15 cellular contexts compared by ENCODE assay signal in the genomic region with DNA sequence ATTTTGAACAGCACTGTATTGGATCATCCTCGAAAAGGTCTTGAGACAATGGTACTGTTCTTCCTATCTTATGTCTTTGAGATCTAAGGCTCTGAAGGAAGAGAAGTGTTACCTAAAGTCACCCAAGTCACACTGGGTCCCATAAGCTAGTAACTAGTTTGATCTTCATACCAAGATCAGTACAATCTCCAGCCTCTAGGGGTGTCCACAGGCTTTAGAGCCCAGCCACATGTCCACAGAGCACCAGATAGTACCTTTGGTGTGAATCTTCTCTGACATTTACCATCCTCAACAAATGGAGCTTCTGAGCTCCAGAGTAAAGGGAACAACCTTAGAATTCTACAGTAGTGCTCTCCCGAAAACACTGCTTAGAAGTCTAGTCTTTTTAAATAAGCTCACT.
A peak's percentile ranks its signal among the peaks of the same experiment; 100 is the strongest.
DNase-seq lines count a peak whose midpoint lies in the region; TF ChIP-seq lines count a peak whose summit lies in the region.
"Had no signal": no experiment of that assay in that cellular context is flagged by ENCODE, and none has a peak within 500 bp of the region (broad histone marks: within the 10 kb centered on the region; RNA-seq: fewer than 3 reads in every experiment).

No MANE protein-coding gene starts in this region.

- H3K79me2 ChIP-seq in mammary epithelial cell (ENCODE audit: insufficient read depth, low read length) (no peaks in the 10 kb centered on the region), Karpas-422 (ENCODE audit: low read length) (no peaks in the 10 kb centered on the region), MM.1S (ENCODE audit: low read length) (no peaks in the 10 kb centered on the region)

- no peaks in the 10 kb centered on the region for H3K4me1 Mint-ChIP-seq in MCF 10A (ENCODE audit: insufficient read depth, unreplicated experiment)
- no peaks in the 10 kb centered on the region for H3K4me1 Mint-ChIP-seq in endodermal cell

- H3K27me3 ChIP-seq in mammary epithelial cell (ENCODE audit: insufficient read depth, low read length) (no peaks in the 10 kb centered on the region), Karpas-422 (ENCODE audit: low read length) (no peaks in the 10 kb centered on the region), endodermal cell (ENCODE audit: control insufficient read depth, insufficient read depth, low read length, poor library complexity, severe bottlenecking) (no peaks in the 10 kb centered on the region), MM.1S (replicated peaks; ENCODE audit: insufficient read depth, low read length) (no peaks in the 10 kb centered on the region)

- H2AFZ ChIP-seq in mammary epithelial cell (ENCODE audit: low read depth, low read length) (no peak overlapping the region), Karpas-422 (ENCODE audit: low read length) (no peak overlapping the region), MM.1S (ENCODE audit: low read length) (no peak overlapping the region)

- H3K9ac ChIP-seq in mammary epithelial cell (ENCODE audit: insufficient read depth, low read length): no peak overlapping the region
- no peak overlapping the region for H3K9ac ChIP-seq in Karpas-422 (ENCODE audit: low read length)
- no peak overlapping the region for H3K9ac ChIP-seq in endodermal cell (ENCODE audit: extremely low read depth, low read length, poor library complexity, severe bottlenecking)
- H3K9ac ChIP-seq in MM.1S (ENCODE audit: low read length): no peak overlapping the region

- H3K4me3 Mint-ChIP-seq in MCF 10A (ENCODE audit: unreplicated experiment) (no peak overlapping the region), endodermal cell (no peak overlapping the region)
- H3K4me3 Mint-ChIP-seq: activated CD8-positive, alpha-beta T cell treated with anti-CD3 and anti-CD28 coated beads for 36 hours; dendritic cell treated with granulocyte-macrophage colony-stimulating factor and Interleukin-4, amounts not matched to agents 40 ng/mL and 50 ng/mL, for 4 days had no signal

- H3K9me3 ChIP-seq in mammary epithelial cell (replicated peaks; ENCODE audit: insufficient read depth, low read length): no peaks in the 10 kb centered on the region
- no peaks in the 10 kb centered on the region for H3K9me3 ChIP-seq in Karpas-422 (ENCODE audit: low read length)
- H3K9me3 ChIP-seq in endodermal cell (ENCODE audit: control insufficient read depth, low read length): no peaks in the 10 kb centered on the region
- no peaks in the 10 kb centered on the region for H3K9me3 ChIP-seq in MM.1S (replicated peaks; ENCODE audit: insufficient read depth, low read length)

- H3K9me2 ChIP-seq in Karpas-422 (replicated peaks; ENCODE audit: insufficient read depth, low read length) (no peaks in the 10 kb centered on the region), MM.1S (replicated peaks; ENCODE audit: insufficient read depth, low read length) (no peaks in the 10 kb centered on the region)

- H3K9me3 Mint-ChIP-seq in MCF 10A (ENCODE audit: unreplicated experiment): no peaks in the 10 kb centered on the region
- H3K9me3 Mint-ChIP-seq in endodermal cell: no peaks in the 10 kb centered on the region
- H3K9me3 Mint-ChIP-seq: activated CD8-positive, alpha-beta T cell treated with anti-CD3 and anti-CD28 coated beads for 36 hours had no signal

- no peaks in the 10 kb centered on the region for H3K27me3 Mint-ChIP-seq in MCF 10A (ENCODE audit: insufficient read depth, unreplicated experiment)
- H3K27me3 Mint-ChIP-seq in endodermal cell (ENCODE audit: insufficient read depth): peaks cover under 1% of the 10 kb centered on the region

- TF ChIP-seq CTCF in MCF 10A (IDR thresholded peaks at IDR 0.05; ENCODE audit: unreplicated experiment) (no peak), mammary epithelial cell (conservative IDR thresholded peaks at IDR 0.05 in 1 of 2, IDR thresholded peaks at IDR 0.05 in 1 of 2; ENCODE audit: extremely low read depth in 1 of 2, insufficient read depth in 1 of 2, low read depth in 1 of 2, low read length in 2 of 2) (no peak), endodermal cell (conservative IDR thresholded peaks at IDR 0.05) (peak; percentile 65), MM.1S (IDR thresholded peaks at IDR 0.05; ENCODE audit: low read length) (no peak)

- intact Hi-C loops in MCF 10A (cut with micrococcal nuclease) (no loop called here), mammary epithelial cell (cut with micrococcal nuclease) (no loop called here)

- no peak overlapping the region for H3K4me2 ChIP-seq in mammary epithelial cell (ENCODE audit: insufficient read depth, low read depth, low read length)
- no peak overlapping the region for H3K4me2 ChIP-seq in Karpas-422 (ENCODE audit: low read depth, low read length, poor library complexity, severe bottlenecking)
- H3K4me2 ChIP-seq in MM.1S (ENCODE audit: low read depth, low read length): no peak overlapping the region

- no peaks in the 10 kb centered on the region for H3K4me1 ChIP-seq in mammary epithelial cell (ENCODE audit: insufficient read depth, low read length)
- H3K4me1 ChIP-seq in Karpas-422 (ENCODE audit: low read length): peaks cover 7% of the 10 kb centered on the region
- H3K4me1 ChIP-seq in endodermal cell (ENCODE audit: control insufficient read depth, insufficient read depth, low read length): no peaks in the 10 kb centered on the region
- H3K4me1 ChIP-seq in MM.1S (ENCODE audit: low read length): no peaks in the 10 kb centered on the region

- dilution Hi-C loops in mammary epithelial cell (cut with HindIII; ENCODE audit: low sequenced_read_pairs): no loop called here

- 52% methylated on average over 2 of the region's 2 CpGs for WGBS in mammary epithelial cell (ENCODE audit: low coverage, missing lambda C conversion rate)
- 86 to 100% methylated on average over 2 of the region's 2 CpGs for WGBS in endodermal cell (ENCODE audit: insufficient coverage in 1 of 2, insufficient read length in 1 of 2), 2 experiments

- POLR2A ChIA-PET in MCF 10A (lab: Yijun Ruan, JAX): interaction anchor here (0.6 to 1.2 kb wide), 2 partner anchors 34 to 245 kb away, joined by 3 to 5 read pairs; a partner anchor contains a TSS

- H3K27ac ChIP-seq in mammary epithelial cell (ENCODE audit: insufficient read depth, low read depth, low read length) (no peak overlapping the region), Karpas-422 (ENCODE audit: low read length) (no peak overlapping the region), endodermal cell (ENCODE audit: low read depth, low read length) (no peak overlapping the region), MM.1S (ENCODE audit: low read length) (no peak overlapping the region)
- H3K27ac ChIP-seq: skin epidermis had no signal

- H3K36me3 ChIP-seq in mammary epithelial cell (ENCODE audit: insufficient read depth, low read length) (no peaks in the 10 kb centered on the region), Karpas-422 (ENCODE audit: insufficient read depth, low read length) (no peaks in the 10 kb centered on the region), endodermal cell (ENCODE audit: control insufficient read depth, insufficient read depth, low read length) (no peaks in the 10 kb centered on the region), MM.1S (replicated peaks; ENCODE audit: insufficient read depth, low read length) (no peaks in the 10 kb centered on the region)

- H3K27ac Mint-ChIP-seq in MCF 10A (ENCODE audit: low read depth, unreplicated experiment) (no peak overlapping the region), endodermal cell (no peak overlapping the region)
- H3K27ac Mint-ChIP-seq: activated CD8-positive, alpha-beta T cell treated with anti-CD3 and anti-CD28 coated beads for 36 hours; dendritic cell treated with granulocyte-macrophage colony-stimulating factor and Interleukin-4, amounts not matched to agents 40 ng/mL and 50 ng/mL, for 4 days had no signal

- H3F3A ChIP-seq in MM.1S (ENCODE audit: insufficient read depth, low read length): no peaks in the 10 kb centered on the region

- in situ Hi-C loops in mammary epithelial cell (cut with MboI; ENCODE audit: low sequenced_read_pairs in 2 of 2): no loop called here

- no peaks in the 10 kb centered on the region for H3K36me3 Mint-ChIP-seq in MCF 10A (ENCODE audit: insufficient read depth, unreplicated experiment)
- no peaks in the 10 kb centered on the region for H3K36me3 Mint-ChIP-seq in endodermal cell (ENCODE audit: low read depth)

- no TSS peak for BruUV-seq in MCF 10A (replicated peaks; lab: Mats Ljungman, UMichigan)
- no TSS peak for BruUV-seq in mammary epithelial cell (replicated peaks; lab: Mats Ljungman, UMichigan)

- DNase-seq in MCF 10A (ENCODE audit: unreplicated experiment) (peak; percentile 2), mammary epithelial cell (no peak), Karpas-422 (peak; percentile 54), endodermal cell (peak; percentile 58), NCI-H1417 (lab: John Stamatoyannopoulos, UW) (no peak), MM.1S (no peak), cortex of kidney (lab: John Stamatoyannopoulos, UW) (no peak)
- no peak for DNase-seq in stimulated activated naive CD4-positive, alpha-beta T cell (lab: John Stamatoyannopoulos, UW)
- DNase-seq: activated CD8-positive, alpha-beta T cell treated with anti-CD3 and anti-CD28 coated beads for 36 hours; aorta; NCI-H1930; NCI-H526 treated with DMSO at 0.1 percent for 48 hours; SIG-M5 had no signal

- H3K4me3 ChIP-seq in mammary epithelial cell (replicated peaks in 1 of 3; ENCODE audit: insufficient read depth in 1 of 3, low read depth in 2 of 3, low read length in 3 of 3) (no peak overlapping the region), Karpas-422 (ENCODE audit: low read length) (no peak overlapping the region), endodermal cell (ENCODE audit: low read length) (no peak overlapping the region), MM.1S (ENCODE audit: low read length) (no peak overlapping the region)
- H3K4me3 ChIP-seq: skin epidermis had no signal

- CTCF ChIA-PET in MCF 10A (lab: Yijun Ruan, JAX): interaction anchor here (0.6 kb wide), 1 partner anchor 143 kb away, joined by 4 read pairs; no protein-coding TSS in a partner anchor
- CTCF ChIA-PET in mammary epithelial cell (lab: Charles Lee; ENCODE audit: low non-redundant PET): interaction anchor here (0.6 kb wide), 1 partner anchor 107 kb away, joined by 9 read pairs; no protein-coding TSS in a partner anchor

- no peaks in the 10 kb centered on the region for H4K20me1 ChIP-seq in mammary epithelial cell (ENCODE audit: insufficient read depth, low read length)
- no peaks in the 10 kb centered on the region for H4K20me1 ChIP-seq in Karpas-422 (ENCODE audit: insufficient read depth, low read depth, low read length)
- H4K20me1 ChIP-seq in MM.1S (ENCODE audit: insufficient read depth, low read length): no peaks in the 10 kb centered on the region

Comparison
In these comparisons a context has a peak if more than half of its experiments do, and no peak if none do; other contexts are left out.
1. DNase-seq: peak in MCF 10A (single experiment), Karpas-422 (single experiment) and endodermal cell (single experiment); none in mammary epithelial cell (single experiment), stimulated activated naive CD4-positive, alpha-beta T cell (0 of 6), NCI-H1417 (0 of 3), MM.1S (single experiment) and cortex of kidney (single experiment).